8 cellular contexts compared by ENCODE assay signal in genomic region chr7:140646931-140647647, GRCh38. TPM values are rescaled to one million over a fixed set of nuclear protein-coding genes. Genes with fewer than 3 reads are reported as not detected.
DNase-seq lines count a peak whose midpoint lies in the region; ATAC-seq and TF ChIP-seq lines count a peak whose summit lies in the region.

No MANE protein-coding gene starts in this region.

- peaks cover 4 to 16% of the 10 kb centered on the region in 2 donors for H3K27me3 Mint-ChIP-seq in CD4-positive, alpha-beta memory T cell

- no peak overlapping the region for H3K4me3 Mint-ChIP-seq in CD4-positive, alpha-beta memory T cell

- no peak overlapping the region for H3K4me3 ChIP-seq in CD4-positive, alpha-beta memory T cell (ENCODE audit: low read length in 2 of 2)
- H3K4me3 ChIP-seq in smooth muscle cell, result no peak overlapping the region

- POLR2A ChIA-PET in CD4-positive, alpha-beta memory T cell (lab: Charles Lee; ENCODE audit: partially characterized antibody), result no interaction called here

- peak; percentile 39 for TF ChIP-seq CTCF in smooth muscle cell (IDR thresholded peaks at IDR 0.05; ENCODE audit: borderline replicate concordance, insufficient read depth, poor library complexity, severe bottlenecking)

- H3F3A ChIP-seq in smooth muscle cell (ENCODE audit: low read depth), result peaks cover 2% of the 10 kb centered on the region

- intact Hi-C loops in CD4-positive, alpha-beta memory T cell (cut with micrococcal nuclease), result no loop called here
- intact Hi-C loops in cardiac septum (cut with DNase I), result no loop called here

- peaks cover 3 to 6% (median 5%) of the 10 kb centered on the region in 4 donors for H3K4me1 Mint-ChIP-seq in CD4-positive, alpha-beta memory T cell

- H3K4me1 ChIP-seq in CD4-positive, alpha-beta memory T cell (ENCODE audit: insufficient read depth, low read length), result no peaks in the 10 kb centered on the region
- H3K4me1 ChIP-seq in smooth muscle cell (ENCODE audit: low read depth), result peaks cover 6% of the 10 kb centered on the region

- H3K79me2 ChIP-seq in smooth muscle cell (ENCODE audit: low read depth), result no peaks in the 10 kb centered on the region

- H2AFZ ChIP-seq in smooth muscle cell (ENCODE audit: low read depth), result no peak overlapping the region

- 33% methylated on average over 8 of the region's 8 CpGs for WGBS in smooth muscle cell (ENCODE audit: low lambda C conversion rate)

- no peaks in the 10 kb centered on the region for H3K27me3 ChIP-seq in CD4-positive, alpha-beta memory T cell (ENCODE audit: insufficient read depth, low read length)
- H3K27me3 ChIP-seq in smooth muscle cell (ENCODE audit: low read depth), result no peaks in the 10 kb centered on the region

- H3K27ac Mint-ChIP-seq in CD4-positive, alpha-beta memory T cell, result peak overlapping the region in 4 of 7 donors; percentile 9 to 55 (median 34)

- H3K9me3 ChIP-seq in CD4-positive, alpha-beta memory T cell (ENCODE audit: control insufficient read depth in 1 of 2, low read length in 2 of 2), result no peaks in the 10 kb centered on the region
- no peaks in the 10 kb centered on the region for H3K9me3 ChIP-seq in smooth muscle cell (replicated peaks; ENCODE audit: low read depth)

- no peak overlapping the region for H3K4me2 ChIP-seq in smooth muscle cell

- DNase-seq in CD4-positive, alpha-beta memory T cell, result peak in 2 of 5 donors; percentile 28 to 50
- DNase-seq in NCI-H748 (lab: John Stamatoyannopoulos, UW; ENCODE audit: unreplicated experiment) (peak; percentile 83), cardiac septum (ENCODE audit: low spot score) (peak; percentile 72), smooth muscle cell (lab: John Stamatoyannopoulos, UW; ENCODE audit: unreplicated experiment) (no peak), dedifferentiated amniotic fluid mesenchymal stem cell (ENCODE audit: extremely low spot score) (no peak)
- DNase-seq in activated naive CD4-positive, alpha-beta T cell treated with Interleukin-2 at 50 U/mL for 16 hours, result peak; percentile 28

- H3K36me3 ChIP-seq in CD4-positive, alpha-beta memory T cell (ENCODE audit: insufficient read depth, low read length), result no peaks in the 10 kb centered on the region
- no peaks in the 10 kb centered on the region for H3K36me3 ChIP-seq in smooth muscle cell (ENCODE audit: low read depth)

- CTCF ChIA-PET in CD4-positive, alpha-beta memory T cell (lab: Charles Lee; ENCODE audit: partially characterized antibody), result interaction anchor here (0.7 to 1.7 kb wide), 5 partner anchors 9 to 1656 kb away, joined by 3 to 6 read pairs (median 4); no protein-coding TSS in a partner anchor

- H3K9ac ChIP-seq in smooth muscle cell (ENCODE audit: low read depth), result no peak overlapping the region

- H3K36me3 Mint-ChIP-seq in CD4-positive, alpha-beta memory T cell, result no peaks in the 10 kb centered on the region

- ATAC-seq in GM18873 (IDR thresholded peaks at IDR 0.05; ENCODE audit: low FRiP score, unreplicated experiment) (peak; percentile 80), HG03139 (IDR thresholded peaks at IDR 0.05; ENCODE audit: unreplicated experiment) (peak; percentile 77)

- H4K20me1 ChIP-seq in smooth muscle cell (ENCODE audit: low read depth), result no peaks in the 10 kb centered on the region

- no peaks in the 10 kb centered on the region for H3K9me3 Mint-ChIP-seq in CD4-positive, alpha-beta memory T cell

- H3K27ac ChIP-seq in CD4-positive, alpha-beta memory T cell (ENCODE audit: low read depth, low read length), result no peak overlapping the region
- H3K27ac ChIP-seq in smooth muscle cell (ENCODE audit: low read depth), result no peak overlapping the region

RNA-seq across cellular contexts. Expression of gene DENND2A, which starts 6.5 kb away (rescaled TPM):
- not detected for total RNA-seq in CD4-positive, alpha-beta memory T cell
- not detected for polyA plus RNA-seq in CD4-positive, alpha-beta memory T cell
- 7.2 TPM for total RNA-seq in cardiac septum
- 2.8 and 4.6 TPM in 2 replicates for total RNA-seq in smooth muscle cell
- polyA plus RNA-seq in smooth muscle cell, result 1.8 and 5.5 TPM in 2 replicates

RNA-seq across cellular contexts. Expression of gene ADCK2, which starts 25.7 kb away (rescaled TPM):
- 10 to 100 TPM; 18.6 to 19.2 TPM for total RNA-seq in CD4-positive, alpha-beta memory T cell
- 10 to 100 TPM; 24.9 to 36.0 TPM for polyA plus RNA-seq in CD4-positive, alpha-beta memory T cell
- 9.3 TPM for total RNA-seq in cardiac septum
- total RNA-seq in smooth muscle cell, result 8.0 and 10.8 TPM in 2 replicates
- 10.5 and 13.0 TPM in 2 replicates for polyA plus RNA-seq in smooth muscle cell

RNA-seq across cellular contexts. Expression of gene NDUFB2, which starts 49.4 kb away (rescaled TPM):
- 10 to 100 TPM; 94.4 to 98.6 TPM for total RNA-seq in CD4-positive, alpha-beta memory T cell
- 100 to 1,000 TPM; 410 to 639 TPM for polyA plus RNA-seq in CD4-positive, alpha-beta memory T cell
- total RNA-seq in cardiac septum (505 TPM), smooth muscle cell (380 TPM in 2 replicates)
- polyA plus RNA-seq in smooth muscle cell, result 376 and 384 TPM in 2 replicates

Comparison
In these comparisons a context has a peak if more than half of its experiments do, and no peak if none do; other contexts are left out.
1. DNase-seq: peak in NCI-H748 (single experiment), activated naive CD4-positive, alpha-beta T cell treated with Interleukin-2 at 50 U/mL for 16 hours (single experiment) and cardiac septum (single experiment); none in smooth muscle cell (single experiment) and dedifferentiated amniotic fluid mesenchymal stem cell (single experiment).